ENCODE assay signal across 20 cellular contexts in the genomic region with DNA sequence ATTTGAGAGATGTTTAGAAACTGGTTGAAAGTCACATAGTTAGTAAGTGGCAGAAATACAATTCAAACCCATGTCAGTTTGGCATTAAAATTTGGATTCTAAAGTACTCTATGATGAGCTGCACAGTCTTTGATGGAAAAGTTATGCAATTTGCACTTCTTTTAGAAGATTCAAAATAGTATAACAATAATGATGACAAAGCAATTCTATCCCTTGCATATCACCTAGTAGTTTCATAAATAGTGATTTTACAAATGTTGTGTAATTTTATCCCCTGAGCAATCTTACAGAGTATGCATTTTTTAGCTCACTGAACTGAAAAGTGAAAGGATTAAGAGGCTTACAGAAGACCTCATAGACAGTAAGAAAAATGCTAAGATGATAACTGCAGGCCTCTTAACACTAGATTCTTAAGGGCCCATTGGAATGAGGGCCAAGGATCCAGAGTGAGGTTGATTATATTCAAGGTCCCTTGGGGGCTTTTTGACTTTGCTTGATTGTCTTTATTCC. TPM values are rescaled to one million over a fixed set of nuclear protein-coding genes. Genes with fewer than 3 reads are reported as not detected.
"Had no signal": no experiment of that assay in that cellular context is flagged by ENCODE, and none has a peak within 500 bp of the region (broad histone marks: within the 10 kb centered on the region; RNA-seq: fewer than 3 reads in every experiment).

No MANE protein-coding gene starts in this region.

- H3K27me3 ChIP-seq: adrenal gland, cardiac muscle cell, dorsolateral prefrontal cortex, gastroesophageal sphincter, heart right ventricle, sigmoid colon, tibial nerve had no signal

- H3K27ac ChIP-seq: adrenal gland, cardiac muscle cell, dorsolateral prefrontal cortex, gastroesophageal sphincter, heart right ventricle, lower lobe of right lung, parathyroid adenoma, tibial nerve had no signal

- H3K4me3 Mint-ChIP-seq: activated CD4-positive, alpha-beta T cell treated with anti-CD3 and anti-CD28 coated beads for 36 hours; activated naive CD4-positive, alpha-beta T cell treated with anti-CD3 and anti-CD28 coated beads, Interleukin-2, amount 50 U/mL, for 24 hours; endodermal cell; immature natural killer cell; nephron; stimulated activated naive B cell treated with anti-CD40 and anti-IgM and Interleukin-4, amounts not matched to agents 10 μg/mL and 1 μg/mL and 100 μg/mL, for 72 hours; T-cell; WTC11 had no signal

- H3K9me3 Mint-ChIP-seq: endodermal cell; immature natural killer cell; nephron; stimulated activated naive B cell treated with anti-CD40 and anti-IgM and Interleukin-4, amounts not matched to agents 10 μg/mL and 1 μg/mL and 100 μg/mL, for 72 hours; T-cell; WTC11 had no signal

- DNase-seq: activated CD4-positive, alpha-beta T cell treated with anti-CD3 and anti-CD28 coated beads for 36 hours; activated CD4-positive, alpha-beta T cell treated with anti-CD3 and anti-CD28 coated beads, Interleukin-2, amount 50 U/mL, for 48 hours; activated gamma-delta T cell; adrenal gland; dorsolateral prefrontal cortex; endodermal cell; heart right ventricle; immature natural killer cell; lower lobe of right lung; sigmoid colon; stimulated activated naive B cell treated with anti-CD40 and anti-IgM and Interleukin-4, amounts not matched to agents 10 μg/mL and 1 μg/mL and 100 μg/mL, for 72 hours; T-cell had no signal

- H3K79me2 ChIP-seq: parathyroid adenoma had no signal

- H3K9ac ChIP-seq: parathyroid adenoma had no signal

- H3K4me1 Mint-ChIP-seq: activated CD4-positive, alpha-beta T cell treated with anti-CD3 and anti-CD28 coated beads for 36 hours; activated naive CD4-positive, alpha-beta T cell treated with anti-CD3 and anti-CD28 coated beads, Interleukin-2, amount 50 U/mL, for 24 hours; immature natural killer cell; stimulated activated naive B cell treated with anti-CD40 and anti-IgM and Interleukin-4, amounts not matched to agents 10 μg/mL and 1 μg/mL and 100 μg/mL, for 72 hours; T-cell had no signal

- H3K9me3 ChIP-seq: adrenal gland, gastroesophageal sphincter, heart right ventricle, lower lobe of right lung, sigmoid colon, tibial nerve had no signal

- H3K4me3 ChIP-seq: adrenal gland, cardiac muscle cell, dorsolateral prefrontal cortex, gastroesophageal sphincter, heart right ventricle, lower lobe of right lung, sigmoid colon, tibial nerve had no signal

- H3K4me1 ChIP-seq: adrenal gland, gastroesophageal sphincter, lower lobe of right lung, parathyroid adenoma had no signal

- H3K27me3 Mint-ChIP-seq: activated naive CD4-positive, alpha-beta T cell treated with anti-CD3 and anti-CD28 coated beads, Interleukin-2, amount 50 U/mL, for 24 hours had no signal

- H3K36me3 Mint-ChIP-seq: activated naive CD4-positive, alpha-beta T cell treated with anti-CD3 and anti-CD28 coated beads, Interleukin-2, amount 50 U/mL, for 24 hours; immature natural killer cell; stimulated activated naive B cell treated with anti-CD40 and anti-IgM and Interleukin-4, amounts not matched to agents 10 μg/mL and 1 μg/mL and 100 μg/mL, for 72 hours; T-cell; WTC11 had no signal

- H2AFZ ChIP-seq: parathyroid adenoma had no signal

- H3K36me3 ChIP-seq: adrenal gland, cardiac muscle cell, gastroesophageal sphincter, lower lobe of right lung, sigmoid colon, tibial nerve had no signal

- H3K27ac Mint-ChIP-seq: activated CD4-positive, alpha-beta T cell treated with anti-CD3 and anti-CD28 coated beads for 36 hours; activated naive CD4-positive, alpha-beta T cell treated with anti-CD3 and anti-CD28 coated beads, Interleukin-2, amount 50 U/mL, for 24 hours; endodermal cell; immature natural killer cell; nephron; stimulated activated naive B cell treated with anti-CD40 and anti-IgM and Interleukin-4, amounts not matched to agents 10 μg/mL and 1 μg/mL and 100 μg/mL, for 72 hours; T-cell; WTC11 had no signal

RNA-seq across cellular contexts. Expression of gene C5orf46, which starts 3.7 kb away (rescaled TPM):
- total RNA-seq: activated CD4-positive, alpha-beta T cell treated with anti-CD3 and anti-CD28 coated beads for 36 hours; adrenal gland; cardiac muscle cell; dorsolateral prefrontal cortex; endodermal cell; epithelial cell of proximal tubule; gastroesophageal sphincter; lower lobe of right lung; sigmoid colon; T-cell; tibial nerve; WTC11 had no signal
- polyA plus RNA-seq: adrenal gland, immature natural killer cell, sigmoid colon had no signal

RNA-seq across cellular contexts. Expression of gene SCGB3A2, which starts 24.1 kb away (rescaled TPM):
- total RNA-seq: activated CD4-positive, alpha-beta T cell treated with anti-CD3 and anti-CD28 coated beads for 36 hours; cardiac muscle cell; epithelial cell of proximal tubule; gastroesophageal sphincter; heart right ventricle; sigmoid colon; tibial nerve had no signal
- polyA plus RNA-seq: immature natural killer cell had no signal
